In the genomic region with DNA sequence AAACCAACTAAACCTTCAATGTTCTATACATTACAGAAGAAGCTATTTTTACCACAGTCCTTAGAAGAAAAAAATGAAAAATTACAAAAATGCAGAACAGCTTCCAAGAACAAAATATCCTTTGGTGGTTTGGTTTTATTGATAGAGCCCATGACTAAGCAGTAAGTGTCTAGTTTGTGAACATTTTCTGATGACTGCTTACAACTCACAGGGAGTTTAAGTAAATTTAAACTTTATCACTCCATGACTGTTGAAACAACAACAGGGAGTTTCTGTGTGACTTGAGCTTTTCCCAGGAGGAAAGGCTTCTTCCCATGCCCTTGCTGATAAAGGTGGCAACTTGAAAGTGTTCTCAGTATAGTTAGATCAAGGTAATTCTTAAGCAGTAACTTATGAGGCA, we compare ENCODE assay signal across 19 cellular contexts. TPM values are rescaled to one million over a fixed set of nuclear protein-coding genes. Genes with fewer than 3 reads are reported as not detected.
A peak's percentile ranks its signal among the peaks of the same experiment; 100 is the strongest.
DNase-seq lines count a peak whose midpoint lies in the region; ATAC-seq, FAIRE-seq and TF ChIP-seq lines count a peak whose summit lies in the region.
"Had no signal": no experiment of that assay in that cellular context is flagged by ENCODE, and none has a peak within 500 bp of the region (broad histone marks: within the 10 kb centered on the region; RNA-seq: fewer than 3 reads in every experiment).

No MANE protein-coding gene starts in this region.

- TF ChIP-seq CTCF in PC-9 (conservative IDR thresholded peaks at IDR 0.05) (no peak), endothelial cell of umbilical vein (IDR thresholded peaks at IDR 0.05; ENCODE audit: extremely low read depth in 1 of 2, insufficient read depth in 1 of 2, low read depth in 1 of 2, low read length in 2 of 2) (no peak)

- no peaks in the 10 kb centered on the region for H3K4me1 ChIP-seq in PC-9 (replicated peaks; ENCODE audit: insufficient read depth)
- H3K4me1 ChIP-seq in endothelial cell of umbilical vein (ENCODE audit: control insufficient read depth, extremely low read depth, insufficient read depth, low read length), result no peaks in the 10 kb centered on the region

- no peaks in the 10 kb centered on the region for H3K36me3 ChIP-seq in PC-9 (ENCODE audit: low read depth)
- H3K36me3 ChIP-seq in endothelial cell of umbilical vein (ENCODE audit: control insufficient read depth in 2 of 2, extremely low read depth in 1 of 2, insufficient read depth in 2 of 2, low read length in 2 of 2), result no peaks in the 10 kb centered on the region
- H3K36me3 ChIP-seq: right atrium auricular region had no signal

- H3K27me3 ChIP-seq in PC-9 (ENCODE audit: insufficient read depth, low read depth) (no peaks in the 10 kb centered on the region), endothelial cell of umbilical vein (ENCODE audit: control insufficient read depth in 2 of 2, insufficient read depth in 2 of 2, low read length in 2 of 2) (no peaks in the 10 kb centered on the region)
- H3K27me3 ChIP-seq: right atrium auricular region had no signal

- CTCF ChIA-PET in PC-9 (lab: Charles Lee), result no interaction called here
- CTCF ChIA-PET in endothelial cell of umbilical vein (lab: Charles Lee), result interaction anchor here (0.7 to 0.8 kb wide), 2 partner anchors 14 to 16 kb away, joined by 3 read pairs; no protein-coding TSS in a partner anchor

- no peaks in the 10 kb centered on the region for H3K9me1 ChIP-seq in endothelial cell of umbilical vein (replicated peaks; ENCODE audit: control insufficient read depth, extremely low read depth, insufficient read depth, low read length)

- H3K9ac ChIP-seq in endothelial cell of umbilical vein (replicated peaks; ENCODE audit: extremely low read depth, insufficient read depth, low read length), result no peak overlapping the region

- no peak for TF ChIP-seq POLR2A in endothelial cell of umbilical vein (IDR thresholded peaks at IDR 0.05; ENCODE audit: low read depth, low read length)

- dilution Hi-C loops in endothelial cell of umbilical vein (cut with MboI; ENCODE audit: extremely low pct_ligation_motif_present, low sequenced_read_pairs), result no loop called here

- H3K9me2 ChIP-seq in PC-9 (ENCODE audit: insufficient read depth), result no peaks in the 10 kb centered on the region

- POLR2A ChIA-PET in PC-9 (lab: Charles Lee; ENCODE audit: unreplicated experiment) (no interaction called here), endothelial cell of umbilical vein (lab: Charles Lee) (no interaction called here)

- H3K9me3 ChIP-seq in PC-9 (ENCODE audit: insufficient read depth, low read depth) (no peaks in the 10 kb centered on the region), endothelial cell of umbilical vein (replicated peaks; ENCODE audit: control insufficient read depth, insufficient read depth, low read length) (no peaks in the 10 kb centered on the region)

- DNase-seq in COLO829 (ENCODE audit: low spot score), result peak; percentile 38
- DNase-seq in PC-9, result no peak
- DNase-seq in endothelial cell of umbilical vein (ENCODE audit: low read depth, low spot score), result no peak
- peak; percentile 4 for DNase-seq in myocyte (ENCODE audit: low read depth)
- no peak for DNase-seq in NCI-H510A treated with DMSO at 0.1 percent for 48 hours (lab: John Stamatoyannopoulos, UW)
- no peak for DNase-seq in hippocampal formation (lab: John Stamatoyannopoulos, UW)
- DNase-seq: activated CD4-positive, alpha-beta T cell treated with anti-CD3 and anti-CD28 coated beads, Interleukin-2, amount 10 ng/mL, durations not matched to agents 24 days and 14 days; cerebellar nuclear complex; naive thymus-derived CD4-positive, alpha-beta T cell; NCI-H2029; stimulated activated naive CD8-positive, alpha-beta T cell treated with anti-CD3 and anti-CD28 coated beads, Interleukin-15, amount 100 ng/mL, for 72 hours; T-helper 1 cell had no signal

- H3K4me3 ChIP-seq in PC-9, result no peak overlapping the region
- H3K4me3 ChIP-seq in endothelial cell of umbilical vein (replicated peaks in 1 of 3; ENCODE audit: insufficient read depth in 1 of 3, low read depth in 1 of 3, low read length in 3 of 3), result no peak overlapping the region
- H3K4me3 ChIP-seq: right atrium auricular region had no signal

- FAIRE-seq in endothelial cell of umbilical vein (lab: Jason Lieb, UNC), result peak; percentile 42
- FAIRE-seq: G401.6 had no signal

- H3K27ac ChIP-seq in PC-9, result 0 out of 2 replicates have a peak overlapping the region, but pooled peaks have one; percentile 44
- H3K27ac ChIP-seq in endothelial cell of umbilical vein (ENCODE audit: insufficient read depth, low read depth, low read length), result no peak overlapping the region
- H3K27ac ChIP-seq: right atrium auricular region had no signal

- BruUV-seq in PC-9 (replicated peaks; lab: Mats Ljungman, UMichigan) (no TSS peak), endothelial cell of umbilical vein (replicated peaks; lab: Mats Ljungman, UMichigan) (no TSS peak)

- no peaks in the 10 kb centered on the region for H3F3A ChIP-seq in PC-9 (ENCODE audit: insufficient read depth, low read depth)

- ATAC-seq in GM21390 (IDR thresholded peaks at IDR 0.05; ENCODE audit: unreplicated experiment) (no peak), GM18498 (IDR thresholded peaks at IDR 0.05; ENCODE audit: unreplicated experiment) (no peak)
- ATAC-seq: esophagus mucosa; naive thymus-derived CD4-positive, alpha-beta T cell; stimulated activated naive CD8-positive, alpha-beta T cell treated with anti-CD3 and anti-CD28 coated beads, Interleukin-15, amount 100 ng/mL, for 72 hours had no signal

- H3K4me2 ChIP-seq in PC-9, result no peak overlapping the region
- no peak overlapping the region for H3K4me2 ChIP-seq in endothelial cell of umbilical vein (ENCODE audit: insufficient read depth, low read length)

- intact Hi-C loops in PC-9 (cut with micrococcal nuclease; ENCODE audit: unreplicated experiment) (no loop called here), endothelial cell of umbilical vein (cut with micrococcal nuclease) (no loop called here)

- H2AFZ ChIP-seq in PC-9 (no peak overlapping the region), endothelial cell of umbilical vein (ENCODE audit: low read depth, low read length) (no peak overlapping the region)

- H3K79me2 ChIP-seq in PC-9 (ENCODE audit: low read depth) (no peaks in the 10 kb centered on the region), endothelial cell of umbilical vein (ENCODE audit: control insufficient read depth, insufficient read depth, low read length) (no peaks in the 10 kb centered on the region)

- H4K20me1 ChIP-seq in PC-9 (ENCODE audit: insufficient read depth) (no peaks in the 10 kb centered on the region), endothelial cell of umbilical vein (replicated peaks; ENCODE audit: control insufficient read depth, extremely low read depth, insufficient read depth, low read length) (no peaks in the 10 kb centered on the region)

TF ChIP-seq in endothelial cell of umbilical vein, 7 proteins besides CTCF, POLR2A, EP300 and RAD21 (continues in another document):
- TF ChIP-seq MYC (IDR thresholded peaks at IDR 0.05; ENCODE audit: low read depth, low read length) (no peak), GATA2 (IDR thresholded peaks at IDR 0.05; ENCODE audit: insufficient read depth, insufficient read length, low read depth, low read length) (no peak), POLR2AphosphoS5 (IDR thresholded peaks at IDR 0.05; ENCODE audit: insufficient read depth, low read depth, low read length) (no peak)

RNA-seq across cellular contexts. Expression of a gene that starts 2.9 kb away (rescaled TPM):
- not detected in 2 replicates for total RNA-seq in PC-9 (2021)
- total RNA-seq in endothelial cell of umbilical vein, result not detected in 2 replicates
- not detected in 2 replicates for polyA plus RNA-seq in endothelial cell of umbilical vein
- polyA plus RNA-seq in endothelial cell of umbilical vein (2011; cell fraction: cytosol; rRNA removed), result not detected in 2 replicates
- not detected in 2 replicates for polyA plus RNA-seq in endothelial cell of umbilical vein (2011; cell fraction: nucleus; rRNA removed)
- not detected in 2 replicates for polyA plus RNA-seq in endothelial cell of umbilical vein (2012)
- not detected in 2 replicates for polyA minus RNA-seq in endothelial cell of umbilical vein
- not detected for polyA minus RNA-seq in endothelial cell of umbilical vein (2011; cell fraction: cytosol; rRNA and poly(A)+ RNA removed)
- not detected in 2 replicates for polyA minus RNA-seq in endothelial cell of umbilical vein (2011; cell fraction: nucleus; rRNA and poly(A)+ RNA removed)
- total RNA-seq in myocyte, result not detected in 2 replicates
- not detected for polyA plus RNA-seq in myocyte (2012)
- total RNA-seq: activated CD4-positive, alpha-beta T cell treated with anti-CD3 and anti-CD28 coated beads, Interleukin-2, amount 10 ng/mL, durations not matched to agents 24 days and 14 days; activated T-helper 2 cell treated with anti-CD3 and anti-CD28 coated beads, Interferon-gamma antibody, Interleukin-2, Interleukin-4, amounts not matched to agents 10 μg/mL and 5 μg/mL and 100 μg/mL, durations not matched to agents 14 hours and 24 hours and 36 hours; esophagus mucosa; kidney epithelial cell had no signal
- polyA plus RNA-seq: naive thymus-derived CD4-positive, alpha-beta T cell had no signal

RNA-seq across cellular contexts. Expression of a gene that starts 9.1 kb away (rescaled TPM):
- total RNA-seq in PC-9 (2021) (not detected in 2 replicates), endothelial cell of umbilical vein (not detected in 2 replicates), myocyte (not detected in 2 replicates)
- not detected in 2 replicates for polyA plus RNA-seq in endothelial cell of umbilical vein
- not detected in 2 replicates for polyA plus RNA-seq in endothelial cell of umbilical vein (2011; cell fraction: cytosol; rRNA removed)
- polyA plus RNA-seq in endothelial cell of umbilical vein (2011; cell fraction: nucleus; rRNA removed), result not detected in 2 replicates
- polyA plus RNA-seq in endothelial cell of umbilical vein (2012), result not detected in 2 replicates
- not detected in 2 replicates for polyA minus RNA-seq in endothelial cell of umbilical vein
- not detected for polyA minus RNA-seq in endothelial cell of umbilical vein (2011; cell fraction: cytosol; rRNA and poly(A)+ RNA removed)
- polyA minus RNA-seq in endothelial cell of umbilical vein (2011; cell fraction: nucleus; rRNA and poly(A)+ RNA removed), result not detected in 2 replicates
- polyA plus RNA-seq in myocyte (2012), result not detected
- total RNA-seq: activated CD4-positive, alpha-beta T cell treated with anti-CD3 and anti-CD28 coated beads, Interleukin-2, amount 10 ng/mL, durations not matched to agents 24 days and 14 days; activated T-helper 2 cell treated with anti-CD3 and anti-CD28 coated beads, Interferon-gamma antibody, Interleukin-2, Interleukin-4, amounts not matched to agents 10 μg/mL and 5 μg/mL and 100 μg/mL, durations not matched to agents 14 hours and 24 hours and 36 hours; kidney epithelial cell had no signal
- polyA plus RNA-seq: naive thymus-derived CD4-positive, alpha-beta T cell had no signal

RNA-seq across cellular contexts. Expression of a gene that starts 19.6 kb away (rescaled TPM):
- total RNA-seq in PC-9 (2021) (not detected in 2 replicates), endothelial cell of umbilical vein (0.21 and 0.33 TPM in 2 replicates), myocyte (not detected in 2 replicates)
- polyA plus RNA-seq in endothelial cell of umbilical vein, result 0.25 and 0.40 TPM in 2 replicates
- 0.27 and 0.31 TPM in 2 replicates for polyA plus RNA-seq in endothelial cell of umbilical vein (2011; cell fraction: cytosol; rRNA removed)
- polyA plus RNA-seq in endothelial cell of umbilical vein (2011; cell fraction: nucleus; rRNA removed), result 0.20 and 0.24 TPM in 2 replicates
- polyA plus RNA-seq in endothelial cell of umbilical vein (2012), result 0.38 and 0.54 TPM in 2 replicates
- polyA minus RNA-seq in endothelial cell of umbilical vein, result 0.15 and 0.27 TPM in 2 replicates
- not detected for polyA minus RNA-seq in endothelial cell of umbilical vein (2011; cell fraction: cytosol; rRNA and poly(A)+ RNA removed)
- polyA minus RNA-seq in endothelial cell of umbilical vein (2011; cell fraction: nucleus; rRNA and poly(A)+ RNA removed), result 0.14 TPM in 1 of 2 replicates, not detected in the other
- polyA plus RNA-seq in myocyte (2012), result not detected
- total RNA-seq: activated CD4-positive, alpha-beta T cell treated with anti-CD3 and anti-CD28 coated beads, Interleukin-2, amount 10 ng/mL, durations not matched to agents 24 days and 14 days; activated T-helper 2 cell treated with anti-CD3 and anti-CD28 coated beads, Interferon-gamma antibody, Interleukin-2, Interleukin-4, amounts not matched to agents 10 μg/mL and 5 μg/mL and 100 μg/mL, durations not matched to agents 14 hours and 24 hours and 36 hours; right atrium auricular region had no signal
- polyA plus RNA-seq: naive thymus-derived CD4-positive, alpha-beta T cell had no signal

RNA-seq across cellular contexts. Expression of a gene that starts 59.6 kb away (rescaled TPM):
- total RNA-seq in PC-9 (2021) (not detected in 2 replicates), endothelial cell of umbilical vein (1.3 and 1.4 TPM in 2 replicates), myocyte (1.8 and 3.1 TPM in 2 replicates)
- polyA plus RNA-seq in endothelial cell of umbilical vein, result 1.1 TPM in 2 replicates
- polyA plus RNA-seq in endothelial cell of umbilical vein (2011; cell fraction: cytosol; rRNA removed), result 1.5 and 2.7 TPM in 2 replicates
- 4.0 and 4.1 TPM in 2 replicates for polyA plus RNA-seq in endothelial cell of umbilical vein (2011; cell fraction: nucleus; rRNA removed)
- polyA plus RNA-seq in endothelial cell of umbilical vein (2012), result 1.6 and 2.1 TPM in 2 replicates
- polyA minus RNA-seq in endothelial cell of umbilical vein, result not detected in 2 replicates
- polyA minus RNA-seq in endothelial cell of umbilical vein (2011; cell fraction: cytosol; rRNA and poly(A)+ RNA removed), result 8.4 TPM
- 2.0 and 2.7 TPM in 2 replicates for polyA minus RNA-seq in endothelial cell of umbilical vein (2011; cell fraction: nucleus; rRNA and poly(A)+ RNA removed)
- 0.11 TPM for polyA plus RNA-seq in myocyte (2012)
- total RNA-seq: activated CD4-positive, alpha-beta T cell treated with anti-CD3 and anti-CD28 coated beads, Interleukin-2, amount 10 ng/mL, durations not matched to agents 24 days and 14 days had no signal
- polyA plus RNA-seq: naive thymus-derived CD4-positive, alpha-beta T cell had no signal

Comparison
In these comparisons a context has a peak if more than half of its experiments do, and no peak if none do; other contexts are left out.
1. DNase-seq: peak in COLO829 (single experiment) and myocyte (single experiment); none in PC-9 (0 of 2), endothelial cell of umbilical vein (single experiment), NCI-H510A treated with DMSO at 0.1 percent for 48 hours (single experiment) and hippocampal formation (0 of 2).